In the genomic region with DNA sequence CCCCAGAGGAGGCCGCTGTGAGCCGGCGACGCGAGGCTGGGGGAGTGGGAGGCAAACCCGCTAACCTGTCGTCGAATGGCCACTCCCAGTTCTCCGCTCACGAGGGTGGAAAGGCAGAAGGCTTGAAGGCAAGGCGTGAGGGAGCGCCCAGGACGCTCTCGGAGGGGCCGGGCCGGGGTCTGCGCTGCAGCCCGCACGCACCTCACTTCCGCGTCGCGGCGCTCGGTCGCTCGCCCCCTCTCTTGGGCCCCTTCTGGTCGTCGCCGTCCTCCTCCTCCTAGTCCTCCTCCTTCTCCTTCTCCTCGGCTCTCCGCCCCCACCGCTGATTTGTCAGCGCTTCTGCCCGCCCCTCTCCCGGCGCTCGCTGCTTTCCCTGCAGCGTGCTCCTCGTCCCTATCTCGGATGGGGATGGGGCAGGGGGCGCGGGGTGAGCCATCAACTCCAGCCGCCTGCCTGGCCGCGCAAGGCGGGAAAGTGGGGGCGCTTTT, we compare ENCODE assay signal across 9 cellular contexts. TPM values are rescaled to one million over a fixed set of nuclear protein-coding genes. Genes with fewer than 3 reads are reported as not detected.
DNase-seq lines count a peak whose midpoint lies in the region; ATAC-seq lines count a peak whose summit lies in the region.
"Had no signal": no experiment of that assay in that cellular context is flagged by ENCODE, and none has a peak within 500 bp of the region (broad histone marks: within the 10 kb centered on the region; RNA-seq: fewer than 3 reads in every experiment).

A gene (minus strand): TSS at position 265 of the 488 bp plus-strand sequence. CDS start 1,494 bp downstream, outside the sequence.

- peaks cover 19% of the 10 kb centered on the region for H3K4me1 ChIP-seq in effector memory CD4-positive, alpha-beta T cell (ENCODE audit: control insufficient read depth, insufficient read depth, low read length, poor library complexity, severe bottlenecking)

- no peaks in the 10 kb centered on the region for H3K36me3 ChIP-seq in effector memory CD4-positive, alpha-beta T cell (ENCODE audit: control insufficient read depth, insufficient read depth, low read length)

- H3K27me3 ChIP-seq in effector memory CD4-positive, alpha-beta T cell (replicated peaks; ENCODE audit: control insufficient read depth, insufficient read depth, low read length, poor library complexity, severe bottlenecking): peaks cover 14% of the 10 kb centered on the region

- no peaks in the 10 kb centered on the region for H3K9me3 ChIP-seq in effector memory CD4-positive, alpha-beta T cell (ENCODE audit: control insufficient read depth, low read length)

- H3K4me3 ChIP-seq in effector memory CD4-positive, alpha-beta T cell (ENCODE audit: insufficient read depth, low read depth, low read length, poor library complexity, severe bottlenecking): peak within 1 kb of the TSS; percentile 60

- intact Hi-C loops in left colon (cut with DNase I, micrococcal nuclease): no loop called here

- ATAC-seq in left colon: peak; percentile 72
- ATAC-seq in HG02588 (IDR thresholded peaks at IDR 0.05; ENCODE audit: unreplicated experiment): no peak

- DNase-seq in NCI-H2107 (lab: John Stamatoyannopoulos, UW): peak; percentile 0
- DNase-seq in NCI-H2107 treated with DMSO at 0.1 percent for 48 hours (lab: John Stamatoyannopoulos, UW; ENCODE audit: unreplicated experiment): no peak
- peak; percentile 32 for DNase-seq in NCI-H187 treated with DMSO at 0.1 percent for 48 hours (lab: John Stamatoyannopoulos, UW)
- peak; percentile 9 to 29 for DNase-seq in activated CD4-positive, alpha-beta T cell treated with anti-CD3 and anti-CD28 coated beads for 4 hours
- DNase-seq in effector memory CD4-positive, alpha-beta T cell: no peak
- DNase-seq in left colon: peak; percentile 44 to 45
- peak; percentile 32 for DNase-seq in stimulated activated CD4-positive, alpha-beta T cell treated with anti-CD3 and anti-CD28 coated beads, Interleukin-12 subunit alpha, Interleukin-12 subunit beta, amount 100 ng/mL, for 4 hours

- H3K27ac ChIP-seq in effector memory CD4-positive, alpha-beta T cell (ENCODE audit: insufficient read depth, low read length, poor library complexity, severe bottlenecking): no peak within 1 kb of the TSS
- H3K27ac ChIP-seq: C4-2B had no signal

RNA-seq across cellular contexts. Expression of the gene that starts here (rescaled TPM):
- 1 to 10 TPM; 1.4 to 3.9 TPM for total RNA-seq in left colon

Comparison
In these comparisons a context has a peak if more than half of its experiments do, and no peak if none do; other contexts are left out.
1. DNase-seq: peak in NCI-H2107 (single experiment), NCI-H187 treated with DMSO at 0.1 percent for 48 hours (single experiment), activated CD4-positive, alpha-beta T cell treated with anti-CD3 and anti-CD28 coated beads for 4 hours (2 of 2), left colon (2 of 2) and stimulated activated CD4-positive, alpha-beta T cell treated with anti-CD3 and anti-CD28 coated beads, Interleukin-12 subunit alpha, Interleukin-12 subunit beta, amount 100 ng/mL, for 4 hours (single experiment); none in NCI-H2107 treated with DMSO at 0.1 percent for 48 hours (single experiment) and effector memory CD4-positive, alpha-beta T cell (0 of 3).